ENCODE assay signal across 1 cellular context in genomic region chr13:23928985-23929384, GRCh38.
TF ChIP-seq lines count a peak whose summit lies in the region.

No MANE protein-coding gene starts in this region.

TF ChIP-seq in SK-N-SH, 30 proteins besides CTCF, POLR2A, EP300 and RAD21:
- TF ChIP-seq REST (IDR thresholded peaks at IDR 0.05; ENCODE audit: low read depth, low read length) (no peak), RXRA (IDR thresholded peaks at IDR 0.05; ENCODE audit: borderline replicate concordance, low read depth) (peak; percentile 87; the same call in 1 of the 2 replicates), SIN3A (IDR thresholded peaks at IDR 0.05; ENCODE audit: borderline replicate concordance, low read depth, low read length) (no peak), JUND (IDR thresholded peaks at IDR 0.05) (peak; percentile 92), EZH2phosphoT487 (IDR thresholded peaks at IDR 0.05; ENCODE audit: borderline replicate concordance, low read depth) (no peak), POLR2AphosphoS5 (IDR thresholded peaks at IDR 0.05; ENCODE audit: low read depth, low read length) (peak; percentile 47; the same call in 1 of the 2 replicates), FOXM1 (IDR thresholded peaks at IDR 0.05; ENCODE audit: low read depth) (no peak), NRF1 (IDR thresholded peaks at IDR 0.05; ENCODE audit: low read depth, low read length) (no peak), CHD2 (IDR thresholded peaks at IDR 0.05; ENCODE audit: low read length, partially characterized antibody) (no peak), TEAD4 (IDR thresholded peaks at IDR 0.05; ENCODE audit: borderline replicate concordance, insufficient read depth) (0 out of 2 replicates have a peak, but pooled peaks have one; percentile 24), RCOR1 (IDR thresholded peaks at IDR 0.05; ENCODE audit: low read length) (no peak), PBX3 (IDR thresholded peaks at IDR 0.05) (peak; percentile 85), MXI1 (IDR thresholded peaks at IDR 0.05; ENCODE audit: low read depth, low read length) (no peak), ELF1 (IDR thresholded peaks at IDR 0.05) (no peak), FOSL2 (IDR thresholded peaks at IDR 0.05; ENCODE audit: borderline replicate concordance, low read depth) (peak; percentile 91), TCF12 (IDR thresholded peaks at IDR 0.05) (peak; percentile 79), GATA2 (CRISPR knock-in tag; IDR thresholded peaks at IDR 0.05) (no peak), MAX (IDR thresholded peaks at IDR 0.05; ENCODE audit: low read depth) (no peak)
